ENCODE assay signal across 1 cellular context in the genomic region with DNA sequence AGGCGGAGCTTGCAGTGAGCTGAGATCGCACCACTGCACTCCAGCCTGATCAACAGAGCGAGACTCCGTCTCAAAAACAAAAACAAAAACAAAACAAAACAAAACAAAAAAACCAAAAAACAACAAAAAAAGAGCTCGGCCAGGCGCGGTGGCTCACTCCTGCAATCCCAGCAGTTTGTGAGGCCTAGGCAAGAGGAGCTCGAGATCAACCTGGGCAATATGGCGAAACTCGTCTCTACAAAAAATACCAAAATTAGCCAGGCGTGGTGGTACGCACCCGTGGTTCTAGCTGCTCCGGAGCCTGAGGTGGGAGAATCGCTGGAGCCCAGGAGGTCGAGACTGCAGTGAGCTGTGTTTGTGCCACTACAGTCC.
TF ChIP-seq lines count a peak whose summit lies in the region.

No MANE protein-coding gene starts in this region.

TF ChIP-seq in K562, 482 proteins besides CTCF, POLR2A, EP300 and RAD21 (continues in another document):
- TF ChIP-seq ZNF444 (CRISPR knock-in tag; IDR thresholded peaks at IDR 0.05) (no peak), DACH1 (IDR thresholded peaks at IDR 0.05; ENCODE audit: partially characterized antibody) (no peak), HMGN3 (IDR thresholded peaks at IDR 0.05; ENCODE audit: borderline replicate concordance, extremely low read depth, insufficient read length, low read depth, low read length) (no peak), ZFX (CRISPR knock-in tag; IDR thresholded peaks at IDR 0.05) (peak; percentile 65), BMI1 (IDR thresholded peaks at IDR 0.05; ENCODE audit: low read length) (no peak), L3MBTL2 (IDR thresholded peaks at IDR 0.05) (no peak), RBM25 (IDR thresholded peaks at IDR 0.05; ENCODE audit: low read depth, low read length, severe bottlenecking) (no peak), MECOM (CRISPR knock-in tag; IDR thresholded peaks at IDR 0.05) (no peak), SMAD2 (IDR thresholded peaks at IDR 0.05; ENCODE audit: low read depth, low read length) (no peak), TAF1 (IDR thresholded peaks at IDR 0.05; ENCODE audit: control insufficient read depth, extremely low read depth, insufficient read depth, low read length, severe bottlenecking) (peak; percentile 39), BRD9 (IDR thresholded peaks at IDR 0.05; ENCODE audit: low read depth, partially characterized antibody) (no peak), SLC30A9 (CRISPR knock-in tag; IDR thresholded peaks at IDR 0.05) (no peak), ZKSCAN8 (CRISPR knock-in tag; IDR thresholded peaks at IDR 0.05) (peak; percentile 47; the same call in 1 of the 2 replicates), BDP1 (IDR thresholded peaks at IDR 0.05; ENCODE audit: insufficient read depth, insufficient read length) (no peak), FOXP1 (CRISPR knock-in tag; IDR thresholded peaks at IDR 0.05) (no peak), ZNF239 (CRISPR knock-in tag; IDR thresholded peaks at IDR 0.05) (no peak), NR2C1 (IDR thresholded peaks at IDR 0.05) (no peak), NR2C1 (tag; IDR thresholded peaks at IDR 0.05) (no peak), SMARCE1 (IDR thresholded peaks at IDR 0.05) (peak; percentile 40; the same call in 1 of the 2 replicates), PHF8 (IDR thresholded peaks at IDR 0.05; ENCODE audit: borderline replicate concordance, low read length) (peak; percentile 12; the same call in 1 of the 2 replicates), HLTF (IDR thresholded peaks at IDR 0.05) (no peak), DPF2 (IDR thresholded peaks at IDR 0.05) (peak; percentile 69), YY1 (IDR thresholded peaks at IDR 0.05; ENCODE audit: borderline replicate concordance in 1 of 3, control insufficient read depth in 1 of 3, extremely low read depth in 1 of 3, insufficient read depth in 3 of 3, insufficient read length in 1 of 3, insufficient replicate concordance in 2 of 3, low read depth in 1 of 3, low read length in 2 of 3) (peak in 1 of 3 experiments; percentile 45), SMARCA4 (IDR thresholded peaks at IDR 0.05) (peak; percentile 45; the same call in 1 of the 2 replicates), GTF2E2 (tag; IDR thresholded peaks at IDR 0.05) (0 out of 2 replicates have a peak, but pooled peaks have one; percentile 20), HDAC2 (IDR thresholded peaks at IDR 0.05) (0 out of 2 replicates have a peak, but pooled peaks have one; percentile 52)
- TF ChIP-seq, protein P1, sequence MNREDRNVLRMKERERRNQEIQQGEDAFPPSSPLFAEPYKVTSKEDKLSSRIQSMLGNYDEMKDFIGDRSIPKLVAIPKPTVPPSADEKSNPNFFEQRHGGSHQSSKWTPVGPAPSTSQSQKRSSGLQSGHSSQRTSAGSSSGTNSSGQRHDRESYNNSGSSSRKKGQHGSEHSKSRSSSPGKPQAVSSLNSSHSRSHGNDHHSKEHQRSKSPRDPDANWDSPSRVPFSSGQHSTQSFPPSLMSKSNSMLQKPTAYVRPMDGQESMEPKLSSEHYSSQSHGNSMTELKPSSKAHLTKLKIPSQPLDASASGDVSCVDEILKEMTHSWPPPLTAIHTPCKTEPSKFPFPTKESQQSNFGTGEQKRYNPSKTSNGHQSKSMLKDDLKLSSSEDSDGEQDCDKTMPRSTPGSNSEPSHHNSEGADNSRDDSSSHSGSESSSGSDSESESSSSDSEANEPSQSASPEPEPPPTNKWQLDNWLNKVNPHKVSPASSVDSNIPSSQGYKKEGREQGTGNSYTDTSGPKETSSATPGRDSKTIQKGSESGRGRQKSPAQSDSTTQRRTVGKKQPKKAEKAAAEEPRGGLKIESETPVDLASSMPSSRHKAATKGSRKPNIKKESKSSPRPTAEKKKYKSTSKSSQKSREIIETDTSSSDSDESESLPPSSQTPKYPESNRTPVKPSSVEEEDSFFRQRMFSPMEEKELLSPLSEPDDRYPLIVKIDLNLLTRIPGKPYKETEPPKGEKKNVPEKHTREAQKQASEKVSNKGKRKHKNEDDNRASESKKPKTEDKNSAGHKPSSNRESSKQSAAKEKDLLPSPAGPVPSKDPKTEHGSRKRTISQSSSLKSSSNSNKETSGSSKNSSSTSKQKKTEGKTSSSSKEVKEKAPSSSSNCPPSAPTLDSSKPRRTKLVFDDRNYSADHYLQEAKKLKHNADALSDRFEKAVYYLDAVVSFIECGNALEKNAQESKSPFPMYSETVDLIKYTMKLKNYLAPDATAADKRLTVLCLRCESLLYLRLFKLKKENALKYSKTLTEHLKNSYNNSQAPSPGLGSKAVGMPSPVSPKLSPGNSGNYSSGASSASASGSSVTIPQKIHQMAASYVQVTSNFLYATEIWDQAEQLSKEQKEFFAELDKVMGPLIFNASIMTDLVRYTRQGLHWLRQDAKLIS (CRISPR knock-in tag; IDR thresholded peaks at IDR 0.05) = no peak
- TF ChIP-seq, protein P2, sequence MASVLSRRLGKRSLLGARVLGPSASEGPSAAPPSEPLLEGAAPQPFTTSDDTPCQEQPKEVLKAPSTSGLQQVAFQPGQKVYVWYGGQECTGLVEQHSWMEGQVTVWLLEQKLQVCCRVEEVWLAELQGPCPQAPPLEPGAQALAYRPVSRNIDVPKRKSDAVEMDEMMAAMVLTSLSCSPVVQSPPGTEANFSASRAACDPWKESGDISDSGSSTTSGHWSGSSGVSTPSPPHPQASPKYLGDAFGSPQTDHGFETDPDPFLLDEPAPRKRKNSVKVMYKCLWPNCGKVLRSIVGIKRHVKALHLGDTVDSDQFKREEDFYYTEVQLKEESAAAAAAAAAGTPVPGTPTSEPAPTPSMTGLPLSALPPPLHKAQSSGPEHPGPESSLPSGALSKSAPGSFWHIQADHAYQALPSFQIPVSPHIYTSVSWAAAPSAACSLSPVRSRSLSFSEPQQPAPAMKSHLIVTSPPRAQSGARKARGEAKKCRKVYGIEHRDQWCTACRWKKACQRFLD (CRISPR knock-in tag; IDR thresholded peaks at IDR 0.05) = 0 out of 2 replicates have a peak, but pooled peaks have one; percentile 8
- TF ChIP-seq, protein P3, sequence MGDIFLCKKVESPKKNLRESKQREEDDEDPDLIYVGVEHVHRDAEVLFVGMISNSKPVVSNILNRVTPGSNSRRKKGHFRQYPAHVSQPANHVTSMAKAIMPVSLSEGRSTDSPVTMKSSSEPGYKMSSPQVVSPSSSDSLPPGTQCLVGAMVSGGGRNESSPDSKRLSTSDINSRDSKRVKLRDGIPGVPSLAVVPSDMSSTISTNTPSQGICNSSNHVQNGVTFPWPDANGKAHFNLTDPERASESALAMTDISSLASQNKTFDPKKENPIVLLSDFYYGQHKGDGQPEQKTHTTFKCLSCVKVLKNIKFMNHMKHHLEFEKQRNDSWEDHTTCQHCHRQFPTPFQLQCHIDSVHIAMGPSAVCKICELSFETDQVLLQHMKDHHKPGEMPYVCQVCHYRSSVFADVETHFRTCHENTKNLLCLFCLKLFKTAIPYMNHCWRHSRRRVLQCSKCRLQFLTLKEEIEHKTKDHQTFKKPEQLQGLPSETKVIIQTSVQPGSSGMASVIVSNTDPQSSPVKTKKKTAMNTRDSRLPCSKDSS (IDR thresholded peaks at IDR 0.05; ENCODE audit: low read depth, partially characterized antibody) = peak; percentile 25
- TF ChIP-seq, protein P4, sequence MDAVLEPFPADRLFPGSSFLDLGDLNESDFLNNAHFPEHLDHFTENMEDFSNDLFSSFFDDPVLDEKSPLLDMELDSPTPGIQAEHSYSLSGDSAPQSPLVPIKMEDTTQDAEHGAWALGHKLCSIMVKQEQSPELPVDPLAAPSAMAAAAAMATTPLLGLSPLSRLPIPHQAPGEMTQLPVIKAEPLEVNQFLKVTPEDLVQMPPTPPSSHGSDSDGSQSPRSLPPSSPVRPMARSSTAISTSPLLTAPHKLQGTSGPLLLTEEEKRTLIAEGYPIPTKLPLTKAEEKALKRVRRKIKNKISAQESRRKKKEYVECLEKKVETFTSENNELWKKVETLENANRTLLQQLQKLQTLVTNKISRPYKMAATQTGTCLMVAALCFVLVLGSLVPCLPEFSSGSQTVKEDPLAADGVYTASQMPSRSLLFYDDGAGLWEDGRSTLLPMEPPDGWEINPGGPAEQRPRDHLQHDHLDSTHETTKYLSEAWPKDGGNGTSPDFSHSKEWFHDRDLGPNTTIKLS (IDR thresholded peaks at IDR 0.05; ENCODE audit: borderline replicate concordance, low read depth) = no peak
- TF ChIP-seq, protein P5, sequence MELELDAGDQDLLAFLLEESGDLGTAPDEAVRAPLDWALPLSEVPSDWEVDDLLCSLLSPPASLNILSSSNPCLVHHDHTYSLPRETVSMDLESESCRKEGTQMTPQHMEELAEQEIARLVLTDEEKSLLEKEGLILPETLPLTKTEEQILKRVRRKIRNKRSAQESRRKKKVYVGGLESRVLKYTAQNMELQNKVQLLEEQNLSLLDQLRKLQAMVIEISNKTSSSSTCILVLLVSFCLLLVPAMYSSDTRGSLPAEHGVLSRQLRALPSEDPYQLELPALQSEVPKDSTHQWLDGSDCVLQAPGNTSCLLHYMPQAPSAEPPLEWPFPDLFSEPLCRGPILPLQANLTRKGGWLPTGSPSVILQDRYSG (tag; conservative IDR thresholded peaks at IDR 0.05; ENCODE audit: low read depth) = 0 out of 2 replicates have a peak, but pooled peaks have one; percentile 31
- TF ChIP-seq, protein P6, sequence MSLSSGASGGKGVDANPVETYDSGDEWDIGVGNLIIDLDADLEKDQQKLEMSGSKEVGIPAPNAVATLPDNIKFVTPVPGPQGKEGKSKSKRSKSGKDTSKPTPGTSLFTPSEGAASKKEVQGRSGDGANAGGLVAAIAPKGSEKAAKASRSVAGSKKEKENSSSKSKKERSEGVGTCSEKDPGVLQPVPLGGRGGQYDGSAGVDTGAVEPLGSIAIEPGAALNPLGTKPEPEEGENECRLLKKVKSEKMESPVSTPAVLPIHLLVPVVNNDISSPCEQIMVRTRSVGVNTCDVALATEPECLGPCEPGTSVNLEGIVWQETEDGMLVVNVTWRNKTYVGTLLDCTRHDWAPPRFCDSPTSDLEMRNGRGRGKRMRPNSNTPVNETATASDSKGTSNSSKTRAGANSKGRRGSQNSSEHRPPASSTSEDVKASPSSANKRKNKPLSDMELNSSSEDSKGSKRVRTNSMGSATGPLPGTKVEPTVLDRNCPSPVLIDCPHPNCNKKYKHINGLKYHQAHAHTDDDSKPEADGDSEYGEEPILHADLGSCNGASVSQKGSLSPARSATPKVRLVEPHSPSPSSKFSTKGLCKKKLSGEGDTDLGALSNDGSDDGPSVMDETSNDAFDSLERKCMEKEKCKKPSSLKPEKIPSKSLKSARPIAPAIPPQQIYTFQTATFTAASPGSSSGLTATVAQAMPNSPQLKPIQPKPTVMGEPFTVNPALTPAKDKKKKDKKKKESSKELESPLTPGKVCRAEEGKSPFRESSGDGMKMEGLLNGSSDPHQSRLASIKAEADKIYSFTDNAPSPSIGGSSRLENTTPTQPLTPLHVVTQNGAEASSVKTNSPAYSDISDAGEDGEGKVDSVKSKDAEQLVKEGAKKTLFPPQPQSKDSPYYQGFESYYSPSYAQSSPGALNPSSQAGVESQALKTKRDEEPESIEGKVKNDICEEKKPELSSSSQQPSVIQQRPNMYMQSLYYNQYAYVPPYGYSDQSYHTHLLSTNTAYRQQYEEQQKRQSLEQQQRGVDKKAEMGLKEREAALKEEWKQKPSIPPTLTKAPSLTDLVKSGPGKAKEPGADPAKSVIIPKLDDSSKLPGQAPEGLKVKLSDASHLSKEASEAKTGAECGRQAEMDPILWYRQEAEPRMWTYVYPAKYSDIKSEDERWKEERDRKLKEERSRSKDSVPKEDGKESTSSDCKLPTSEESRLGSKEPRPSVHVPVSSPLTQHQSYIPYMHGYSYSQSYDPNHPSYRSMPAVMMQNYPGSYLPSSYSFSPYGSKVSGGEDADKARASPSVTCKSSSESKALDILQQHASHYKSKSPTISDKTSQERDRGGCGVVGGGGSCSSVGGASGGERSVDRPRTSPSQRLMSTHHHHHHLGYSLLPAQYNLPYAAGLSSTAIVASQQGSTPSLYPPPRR (CRISPR knock-in tag; IDR thresholded peaks at IDR 0.05; ENCODE audit: borderline replicate concordance) = no peak
- TF ChIP-seq, protein P7, sequence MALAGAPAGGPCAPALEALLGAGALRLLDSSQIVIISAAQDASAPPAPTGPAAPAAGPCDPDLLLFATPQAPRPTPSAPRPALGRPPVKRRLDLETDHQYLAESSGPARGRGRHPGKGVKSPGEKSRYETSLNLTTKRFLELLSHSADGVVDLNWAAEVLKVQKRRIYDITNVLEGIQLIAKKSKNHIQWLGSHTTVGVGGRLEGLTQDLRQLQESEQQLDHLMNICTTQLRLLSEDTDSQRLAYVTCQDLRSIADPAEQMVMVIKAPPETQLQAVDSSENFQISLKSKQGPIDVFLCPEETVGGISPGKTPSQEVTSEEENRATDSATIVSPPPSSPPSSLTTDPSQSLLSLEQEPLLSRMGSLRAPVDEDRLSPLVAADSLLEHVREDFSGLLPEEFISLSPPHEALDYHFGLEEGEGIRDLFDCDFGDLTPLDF (CRISPR knock-in tag; IDR thresholded peaks at IDR 0.05) = no peak
- TF ChIP-seq, protein P8, sequence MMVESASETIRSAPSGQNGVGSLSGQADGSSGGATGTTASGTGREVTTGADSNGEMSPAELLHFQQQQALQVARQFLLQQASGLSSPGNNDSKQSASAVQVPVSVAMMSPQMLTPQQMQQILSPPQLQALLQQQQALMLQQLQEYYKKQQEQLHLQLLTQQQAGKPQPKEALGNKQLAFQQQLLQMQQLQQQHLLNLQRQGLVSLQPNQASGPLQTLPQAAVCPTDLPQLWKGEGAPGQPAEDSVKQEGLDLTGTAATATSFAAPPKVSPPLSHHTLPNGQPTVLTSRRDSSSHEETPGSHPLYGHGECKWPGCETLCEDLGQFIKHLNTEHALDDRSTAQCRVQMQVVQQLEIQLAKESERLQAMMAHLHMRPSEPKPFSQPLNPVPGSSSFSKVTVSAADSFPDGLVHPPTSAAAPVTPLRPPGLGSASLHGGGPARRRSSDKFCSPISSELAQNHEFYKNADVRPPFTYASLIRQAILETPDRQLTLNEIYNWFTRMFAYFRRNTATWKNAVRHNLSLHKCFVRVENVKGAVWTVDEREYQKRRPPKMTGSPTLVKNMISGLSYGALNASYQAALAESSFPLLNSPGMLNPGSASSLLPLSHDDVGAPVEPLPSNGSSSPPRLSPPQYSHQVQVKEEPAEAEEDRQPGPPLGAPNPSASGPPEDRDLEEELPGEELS (CRISPR knock-in tag; IDR thresholded peaks at IDR 0.05; ENCODE audit: borderline replicate concordance) = no peak
- TF ChIP-seq, protein P9, sequence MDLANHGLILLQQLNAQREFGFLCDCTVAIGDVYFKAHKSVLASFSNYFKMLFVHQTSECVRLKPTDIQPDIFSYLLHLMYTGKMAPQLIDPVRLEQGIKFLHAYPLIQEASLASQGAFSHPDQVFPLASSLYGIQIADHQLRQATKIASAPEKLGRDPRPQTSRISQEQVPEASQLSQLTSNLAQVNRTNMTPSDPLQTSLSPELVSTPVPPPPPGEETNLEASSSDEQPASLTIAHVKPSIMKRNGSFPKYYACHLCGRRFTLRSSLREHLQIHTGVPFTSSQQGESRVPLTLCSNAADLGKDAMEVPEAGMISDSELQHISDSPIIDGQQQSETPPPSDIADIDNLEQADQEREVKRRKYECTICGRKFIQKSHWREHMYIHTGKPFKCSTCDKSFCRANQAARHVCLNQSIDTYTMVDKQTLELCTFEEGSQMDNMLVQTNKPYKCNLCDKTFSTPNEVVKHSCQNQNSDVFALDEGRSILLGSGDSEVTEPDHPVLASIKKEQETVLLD (IDR thresholded peaks at IDR 0.05) = no peak
